ENCODE assay signal across 8 cellular contexts in the genomic region with DNA sequence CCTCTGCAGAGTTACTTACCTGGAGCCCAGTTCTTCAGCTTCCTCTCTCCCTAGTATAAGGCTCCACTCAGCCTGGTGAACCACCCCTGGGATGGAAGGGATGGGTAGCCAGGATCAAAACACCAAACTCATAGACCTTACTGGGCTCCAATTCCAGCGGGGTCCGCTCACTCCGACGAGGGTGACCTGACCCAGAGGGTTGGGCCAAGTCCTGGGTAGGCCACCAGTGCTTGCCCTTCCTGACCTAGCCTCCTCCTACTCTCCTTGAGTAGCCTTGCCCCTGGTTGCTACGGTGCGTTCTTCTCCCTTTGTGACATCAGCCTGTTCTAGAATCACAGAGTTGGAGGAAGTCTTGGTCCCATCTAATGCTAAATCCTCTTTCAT. TPM values are rescaled to one million over a fixed set of nuclear protein-coding genes. Genes with fewer than 3 reads are reported as not detected.
DNase-seq lines count a peak whose midpoint lies in the region; TF ChIP-seq lines count a peak whose summit lies in the region.

No MANE protein-coding gene starts in this region.

- H3K9ac ChIP-seq in ES-I3 (ENCODE audit: low read depth, low read length) (peak overlapping the region; percentile 74; the same call in 1 of the 2 replicates), KMS-11 (no peak overlapping the region; the same call in 1 of the 2 replicates)

- no peaks in the 10 kb centered on the region for H3K4me1 ChIP-seq in ES-I3 (ENCODE audit: insufficient read depth, low read length)
- H3K4me1 ChIP-seq in KMS-11 (ENCODE audit: low read depth, poor library complexity, severe bottlenecking): peaks cover 33% of the 10 kb centered on the region
- no peaks in the 10 kb centered on the region for H3K4me1 ChIP-seq in ectodermal cell (ENCODE audit: control insufficient read depth, insufficient read depth, low read length)
- peaks cover 29% of the 10 kb centered on the region for H3K4me1 ChIP-seq in osteoblast (ENCODE audit: insufficient read depth, low read length)

- no peaks in the 10 kb centered on the region for H3K27me3 ChIP-seq in KMS-11 (ENCODE audit: insufficient read depth, low read depth)
- H3K27me3 ChIP-seq in ectodermal cell (ENCODE audit: control insufficient read depth, insufficient read depth, low read length, poor library complexity, severe bottlenecking): peaks cover 31% of the 10 kb centered on the region
- H3K27me3 ChIP-seq in osteoblast (ENCODE audit: insufficient read depth, low read length): no peaks in the 10 kb centered on the region

- no peaks in the 10 kb centered on the region for H3K9me3 ChIP-seq in ES-I3 (ENCODE audit: control insufficient read depth, insufficient read depth, low read length)
- no peaks in the 10 kb centered on the region for H3K9me3 ChIP-seq in ectodermal cell (ENCODE audit: control insufficient read depth, low read length)
- H3K9me3 ChIP-seq in osteoblast (ENCODE audit: low read depth, low read length): no peaks in the 10 kb centered on the region

- no peak overlapping the region for H3K4me3 ChIP-seq in KMS-11 (IDR thresholded peaks at IDR 0.05; ENCODE audit: insufficient read depth, low read depth, low read length)
- H3K4me3 ChIP-seq in ectodermal cell (ENCODE audit: insufficient read depth, low read depth, low read length): peak overlapping the region; percentile 26
- H3K4me3 ChIP-seq in osteoblast (ENCODE audit: insufficient read depth, low read length): peak overlapping the region; percentile 83

- 87 to 92% methylated on average over 6 of the region's 6 CpGs for WGBS in ectodermal cell, 2 experiments

- H3K4me2 ChIP-seq in KMS-11: peak overlapping the region; percentile 95
- peak overlapping the region; percentile 96 for H3K4me2 ChIP-seq in osteoblast (ENCODE audit: insufficient read depth, low read length)

- H4K20me1 ChIP-seq in KMS-11 (ENCODE audit: insufficient read depth) (no peaks in the 10 kb centered on the region), osteoblast (ENCODE audit: insufficient read depth, low read length) (no peaks in the 10 kb centered on the region)

- no peaks in the 10 kb centered on the region for H3K36me3 ChIP-seq in ES-I3 (ENCODE audit: insufficient read depth, low read length)
- H3K36me3 ChIP-seq in KMS-11 (ENCODE audit: insufficient read depth): no peaks in the 10 kb centered on the region
- H3K36me3 ChIP-seq in ectodermal cell (ENCODE audit: control insufficient read depth, insufficient read depth, low read length): no peaks in the 10 kb centered on the region
- no peaks in the 10 kb centered on the region for H3K36me3 ChIP-seq in osteoblast (ENCODE audit: insufficient read depth, low read length)

- H2AFZ ChIP-seq in KMS-11 (ENCODE audit: low read depth) (peak overlapping the region; percentile 90; the same call in 1 of the 2 replicates), osteoblast (ENCODE audit: low read length) (peak overlapping the region; percentile 93)

- H3K27ac ChIP-seq in KMS-11: no peak overlapping the region
- H3K27ac ChIP-seq in ectodermal cell (ENCODE audit: insufficient read depth, low read depth, low read length, poor library complexity, severe bottlenecking): no peak overlapping the region
- H3K27ac ChIP-seq in osteoblast (ENCODE audit: low read depth, low read length): peak overlapping the region; percentile 74

- peak; percentile 70 for DNase-seq in osteoblast (ENCODE audit: insufficient read length, low spot score, missing footprints)
- DNase-seq in COLO829 (ENCODE audit: low spot score): no peak
- no peak for DNase-seq in NCI-H146 (lab: John Stamatoyannopoulos, UW)
- DNase-seq in HPDE6-E6E7 (ENCODE audit: extremely low spot score): no peak
- no peak for DNase-seq in RKO (ENCODE audit: low spot score)

- H3K79me2 ChIP-seq in KMS-11 (ENCODE audit: insufficient read depth, low read depth) (no peaks in the 10 kb centered on the region), osteoblast (ENCODE audit: insufficient read depth, low read length) (no peaks in the 10 kb centered on the region)

- no peak for TF ChIP-seq CTCF in KMS-11 (conservative IDR thresholded peaks at IDR 0.05; ENCODE audit: low read depth, low read length)
- TF ChIP-seq CTCF in osteoblast (IDR thresholded peaks at IDR 0.05; ENCODE audit: extremely low read depth, low read depth, low read length): no peak

RNA-seq across cellular contexts. Expression of a gene that starts 0.5 kb away (rescaled TPM):
- 1.4 TPM for polyA plus RNA-seq in ectodermal cell (2013, experiment 1 of 4)
- polyA plus RNA-seq in ectodermal cell (2013, experiment 2 of 4): 1.1 TPM
- 1.1 TPM for polyA plus RNA-seq in ectodermal cell (2013, experiment 3 of 4)
- 1.5 TPM for polyA plus RNA-seq in ectodermal cell (2013, experiment 4 of 4)
- total RNA-seq in osteoblast: 11.5 and 16.6 TPM in 2 replicates
